ENCODE assay signal across 10 cellular contexts in the genomic region with DNA sequence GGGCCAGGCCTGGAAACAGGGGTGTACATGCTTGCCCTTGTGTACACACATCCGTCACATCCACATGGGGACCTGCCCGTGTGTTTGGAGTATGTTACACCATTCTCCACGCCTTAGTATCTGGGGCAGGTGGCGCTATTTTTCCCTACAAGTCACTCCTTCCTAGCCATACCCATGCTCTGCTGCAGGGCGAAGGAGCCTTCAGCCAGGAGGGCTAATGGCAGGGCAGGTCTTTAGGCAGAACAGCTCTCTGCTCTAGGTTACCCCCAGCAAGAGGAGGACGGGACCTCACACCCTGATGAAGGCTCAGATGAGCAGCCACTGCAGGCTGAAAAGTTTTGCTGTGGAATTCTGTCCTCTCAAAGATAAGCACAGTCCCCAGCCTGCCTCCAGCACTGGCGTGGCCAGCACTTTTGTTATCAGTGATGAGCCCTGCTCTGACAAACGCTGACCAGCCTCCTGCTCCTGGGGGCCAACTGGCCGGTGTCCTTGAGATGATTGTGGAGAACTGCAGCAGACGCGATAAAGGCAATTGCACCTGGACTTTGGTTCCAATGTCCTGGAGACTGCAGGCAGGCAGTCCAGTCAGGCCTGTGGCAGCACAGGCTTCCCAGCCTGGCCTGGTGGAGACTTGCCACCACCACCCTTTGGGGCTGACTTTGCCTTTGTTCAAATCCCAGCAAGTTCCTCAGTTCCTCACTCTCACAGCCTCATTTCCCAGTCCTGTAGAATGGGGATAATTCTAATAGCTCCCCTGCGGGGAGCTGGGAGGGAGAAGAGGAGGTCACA. TPM values are rescaled to one million over a fixed set of nuclear protein-coding genes. Genes with fewer than 3 reads are reported as not detected.
DNase-seq lines count a peak whose midpoint lies in the region; TF ChIP-seq lines count a peak whose summit lies in the region.
"Had no signal": no experiment of that assay in that cellular context is flagged by ENCODE, and none has a peak within 500 bp of the region (broad histone marks: within the 10 kb centered on the region; RNA-seq: fewer than 3 reads in every experiment).

No MANE protein-coding gene starts in this region.

- no peaks in the 10 kb centered on the region for H3K9me3 ChIP-seq in osteoblast (ENCODE audit: low read depth, low read length)

- DNase-seq in GM06990 (ENCODE audit: extremely low read depth, insufficient read length) (no peak), NCI-H510A (lab: John Stamatoyannopoulos, UW) (peak; percentile 24), choroid plexus epithelial cell (ENCODE audit: low read depth) (peak; percentile 33), osteoblast (ENCODE audit: insufficient read length, low spot score, missing footprints) (peak; percentile 38), NCI-H2029 (lab: John Stamatoyannopoulos, UW) (no peak), T-helper 1 cell (no peak), NAMALWA (ENCODE audit: low spot score) (no peak)
- DNase-seq: activated T-cell treated with anti-CD3 and anti-CD28 coated beads, Interleukin-2, amount 50 U/mL, for 72 hours; HCEC 1CT; stimulated activated naive CD4-positive, alpha-beta T cell treated with Interleukin-2 at 50 U/mL for 16 hours had no signal

- H3K79me2 ChIP-seq in osteoblast (ENCODE audit: insufficient read depth, low read length), result no peaks in the 10 kb centered on the region

- H3K4me2 ChIP-seq in osteoblast (ENCODE audit: insufficient read depth, low read length), result no peak overlapping the region

- peak; percentile 33 for TF ChIP-seq CTCF in GM06990 (IDR thresholded peaks at IDR 0.05; ENCODE audit: insufficient read depth, low read length, poor library complexity, severe bottlenecking)
- TF ChIP-seq CTCF in choroid plexus epithelial cell (conservative IDR thresholded peaks at IDR 0.05; ENCODE audit: low read depth, low read length), result peak; percentile 35
- no peak for TF ChIP-seq CTCF in osteoblast (IDR thresholded peaks at IDR 0.05; ENCODE audit: extremely low read depth, low read depth, low read length)

- peaks cover 2% of the 10 kb centered on the region for H3K4me1 ChIP-seq in osteoblast (ENCODE audit: insufficient read depth, low read length)

- no peak overlapping the region for H3K27ac ChIP-seq in osteoblast (ENCODE audit: low read depth, low read length)

- H3K36me3 ChIP-seq in GM06990 (ENCODE audit: control insufficient read depth, insufficient read depth, low read length), result no peaks in the 10 kb centered on the region
- no peaks in the 10 kb centered on the region for H3K36me3 ChIP-seq in osteoblast (ENCODE audit: insufficient read depth, low read length)

- no peak overlapping the region for H2AFZ ChIP-seq in osteoblast (ENCODE audit: low read length)

- H3K4me3 ChIP-seq in GM06990 (replicated peaks; ENCODE audit: low read depth, low read length), result no peak overlapping the region
- H3K4me3 ChIP-seq in choroid plexus epithelial cell (ENCODE audit: low read depth, low read length), result no peak overlapping the region
- no peak overlapping the region for H3K4me3 ChIP-seq in osteoblast (ENCODE audit: insufficient read depth, low read length)

- H4K20me1 ChIP-seq in osteoblast (ENCODE audit: insufficient read depth, low read length), result no peaks in the 10 kb centered on the region

- H3K27me3 ChIP-seq in GM06990 (replicated peaks; ENCODE audit: control insufficient read depth, insufficient read depth, low read length) (no peaks in the 10 kb centered on the region), osteoblast (ENCODE audit: insufficient read depth, low read length) (peaks cover 13% of the 10 kb centered on the region)

RNA-seq across cellular contexts. Expression of a gene that starts 19.8 kb away (rescaled TPM):
- total RNA-seq in osteoblast, result 2.9 and 4.0 TPM in 2 replicates

RNA-seq across cellular contexts. Expression of a gene that starts 41.2 kb away (rescaled TPM):
- total RNA-seq in osteoblast, result 2.4 and 5.1 TPM in 2 replicates

RNA-seq across cellular contexts. Expression of a gene that starts 46.1 kb away (rescaled TPM):
- 43.1 and 43.9 TPM in 2 replicates for total RNA-seq in osteoblast

Comparison
In these comparisons a context has a peak if more than half of its experiments do, and no peak if none do; other contexts are left out.
1. DNase-seq: peak in NCI-H510A (single experiment), choroid plexus epithelial cell (single experiment) and osteoblast (single experiment); none in GM06990 (single experiment), NCI-H2029 (single experiment), T-helper 1 cell (0 of 5) and NAMALWA (single experiment).